In the genomic region with DNA sequence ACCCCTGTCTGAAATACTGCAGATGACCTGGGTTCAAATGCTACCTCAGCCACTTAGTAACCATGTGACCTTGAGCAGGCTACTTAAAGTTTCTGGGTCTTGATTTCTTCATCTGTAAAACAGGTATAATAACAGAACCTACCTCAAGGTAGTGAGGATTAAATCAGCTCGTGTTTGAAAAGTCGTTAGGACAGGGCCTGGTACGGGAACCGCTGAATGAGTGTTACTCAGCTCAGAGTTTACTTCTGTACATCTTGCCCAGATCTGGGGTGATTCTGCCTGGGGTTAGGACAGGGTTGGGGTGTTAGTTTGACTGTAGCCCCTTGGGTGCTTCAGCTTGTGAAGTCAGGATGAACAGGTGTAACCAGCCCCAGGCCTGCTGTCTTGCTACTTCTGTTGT, we compare ENCODE assay signal across 1 cellular context.
TF ChIP-seq lines count a peak whose summit lies in the region.

No MANE protein-coding gene starts in this region.

TF ChIP-seq in HepG2, 621 proteins besides CTCF, POLR2A, EP300 and RAD21:
- TF ChIP-seq TOPORS (CRISPR knock-in tag; IDR thresholded peaks at IDR 0.05) (0 out of 2 replicates have a peak, but pooled peaks have one; percentile 16), TEAD3 (CRISPR knock-in tag; optimal IDR thresholded peaks at IDR 0.05; ENCODE audit: borderline replicate concordance) (no peak)
TF ChIP-seq in HepG2: peak in this region for 1.
